In the genomic region with DNA sequence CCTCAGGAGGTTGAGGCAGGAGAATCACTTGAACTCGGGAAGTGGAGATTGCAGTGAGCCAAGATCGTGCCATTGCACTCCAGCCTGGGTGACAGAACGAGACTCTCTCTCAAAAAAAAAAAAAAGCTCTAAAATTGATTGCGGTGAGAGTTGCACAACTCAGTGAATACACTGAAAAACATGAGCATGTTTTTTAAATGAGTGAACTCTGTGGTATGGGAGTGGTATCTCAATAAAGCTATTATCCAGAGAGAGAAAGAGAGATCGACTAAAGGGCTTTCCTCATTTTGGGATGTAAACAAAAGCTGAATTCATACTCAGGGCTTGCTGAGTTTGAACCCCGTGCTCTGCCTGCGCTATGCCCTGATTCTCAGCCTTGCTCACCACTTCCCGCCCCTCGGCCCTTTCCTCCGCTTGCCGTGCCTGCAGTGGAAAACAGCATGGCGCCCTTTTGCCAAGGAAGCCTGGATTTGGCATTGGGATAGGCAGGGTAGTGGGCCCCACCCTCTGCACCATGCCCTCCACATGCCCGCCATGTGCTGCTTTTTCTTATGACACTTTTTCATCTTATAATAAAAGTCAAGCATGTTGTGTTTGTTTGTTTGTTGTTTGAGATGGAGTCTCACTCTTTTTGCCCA, we compare ENCODE assay signal across 9 cellular contexts.
DNase-seq lines count a peak whose midpoint lies in the region; FAIRE-seq and TF ChIP-seq lines count a peak whose summit lies in the region.
"Had no signal": no experiment of that assay in that cellular context is flagged by ENCODE, and none has a peak within 500 bp of the region (broad histone marks: within the 10 kb centered on the region; RNA-seq: fewer than 3 reads in every experiment).

No MANE protein-coding gene starts in this region.

- DNase-seq in KBM-7 (peak; percentile 59), astrocyte (ENCODE audit: low read depth) (peak; percentile 85), OCI-M1 (lab: John Stamatoyannopoulos, UW) (no peak), urothelium cell line (ENCODE audit: low spot score) (no peak), NCI-H345 treated with DMSO at 0.1 percent for 48 hours (lab: John Stamatoyannopoulos, UW; ENCODE audit: unreplicated experiment) (no peak)
- no peak for DNase-seq in stimulated activated CD4-positive, alpha-beta T cell treated with anti-CD3 and anti-CD28 coated beads, Interleukin-4, amount 100 ng/mL, for 4 hours
- DNase-seq: nucleus accumbens had no signal

- in situ Hi-C loops in KBM-7 (cut with MboI; ENCODE audit: low pct_unique_long_range_greater_than_20kb, low sequenced_read_pairs) = no loop called here

- H3K4me1 ChIP-seq in astrocyte (ENCODE audit: insufficient read depth, low read length) = peaks cover 26% of the 10 kb centered on the region
- peaks cover 12 to 16% of the 10 kb centered on the region in 2 donors for H3K4me1 ChIP-seq in muscle layer of duodenum (ENCODE audit: control insufficient read depth in 1 of 2, insufficient read depth in 2 of 2, low read length in 2 of 2)

- H3K9me3 ChIP-seq in astrocyte (ENCODE audit: insufficient read depth, low read depth, low read length) = peaks cover 8% of the 10 kb centered on the region
- H3K9me3 ChIP-seq in muscle layer of duodenum (ENCODE audit: control insufficient read depth in 1 of 2, low read length in 2 of 2) = peaks cover 0 to 6% of the 10 kb centered on the region in 2 donors

- H2AFZ ChIP-seq in astrocyte (ENCODE audit: low read depth, low read length) = no peak overlapping the region

- no peaks in the 10 kb centered on the region for H3K27me3 Mint-ChIP-seq in astrocyte (ENCODE audit: low read depth, unreplicated experiment)

- TF ChIP-seq CTCF in C4-2B (conservative IDR thresholded peaks at IDR 0.05) = no peak
- no peak for TF ChIP-seq CTCF in astrocyte (IDR thresholded peaks at IDR 0.05; ENCODE audit: insufficient read depth, low read depth, low read length)

- H4K20me1 ChIP-seq in astrocyte (ENCODE audit: insufficient read depth, low read length) = peaks cover 8% of the 10 kb centered on the region

- H3K4me3 ChIP-seq in astrocyte (ENCODE audit: insufficient read depth, low read depth, low read length) = no peak overlapping the region
- H3K4me3 ChIP-seq in muscle layer of duodenum (ENCODE audit: low read depth in 1 of 2, low read length in 2 of 2) = peak overlapping the region in 1 of 2 donors; percentile 17

- H3K4me3 Mint-ChIP-seq in astrocyte (ENCODE audit: unreplicated experiment) = no peak overlapping the region

- no peak overlapping the region for H3K27ac Mint-ChIP-seq in astrocyte (ENCODE audit: unreplicated experiment)

- H3K36me3 ChIP-seq in astrocyte (ENCODE audit: insufficient read depth, low read length) (peaks cover 3% of the 10 kb centered on the region), muscle layer of duodenum (ENCODE audit: control insufficient read depth in 1 of 2, insufficient read depth in 2 of 2, low read length in 2 of 2) (peaks cover 6 to 16% of the 10 kb centered on the region in 2 donors)

- peaks cover 13% of the 10 kb centered on the region for H3K4me1 Mint-ChIP-seq in astrocyte (ENCODE audit: low read depth, unreplicated experiment)

- FAIRE-seq in astrocyte (lab: Jason Lieb, UNC) = no peak
- no peak for FAIRE-seq in urothelium cell line (lab: Jason Lieb, UNC)

- H3K36me3 Mint-ChIP-seq in astrocyte (ENCODE audit: low read depth, unreplicated experiment) = peaks cover 25% of the 10 kb centered on the region

- no peak overlapping the region for H3K4me2 ChIP-seq in astrocyte (ENCODE audit: low read length)

- H3K27ac ChIP-seq in C4-2B = peak overlapping the region; percentile 77
- H3K27ac ChIP-seq in astrocyte (ENCODE audit: low read depth, low read length) = no peak overlapping the region
- peak overlapping the region; percentile 91 for H3K27ac ChIP-seq in muscle layer of duodenum (ENCODE audit: low read length)

- H3K79me2 ChIP-seq in astrocyte (ENCODE audit: insufficient read depth, low read length) = no peaks in the 10 kb centered on the region

- no peaks in the 10 kb centered on the region for H3K27me3 ChIP-seq in astrocyte (ENCODE audit: insufficient read depth, low read length)
- no peaks in the 10 kb centered on the region for H3K27me3 ChIP-seq in muscle layer of duodenum (ENCODE audit: low read depth, low read length)

- H3K9ac ChIP-seq in astrocyte (ENCODE audit: low read length) = no peak overlapping the region

- H3K9me3 Mint-ChIP-seq in astrocyte (ENCODE audit: unreplicated experiment) = peaks cover 12% of the 10 kb centered on the region

Comparison
In these comparisons a context has a peak if more than half of its experiments do, and no peak if none do; other contexts are left out.
1. DNase-seq: peak in KBM-7 (single experiment) and astrocyte (single experiment); none in OCI-M1 (single experiment), urothelium cell line (single experiment), stimulated activated CD4-positive, alpha-beta T cell treated with anti-CD3 and anti-CD28 coated beads, Interleukin-4, amount 100 ng/mL, for 4 hours (0 of 2) and NCI-H345 treated with DMSO at 0.1 percent for 48 hours (single experiment).